8 cellular contexts compared by ENCODE assay signal in the genomic region with DNA sequence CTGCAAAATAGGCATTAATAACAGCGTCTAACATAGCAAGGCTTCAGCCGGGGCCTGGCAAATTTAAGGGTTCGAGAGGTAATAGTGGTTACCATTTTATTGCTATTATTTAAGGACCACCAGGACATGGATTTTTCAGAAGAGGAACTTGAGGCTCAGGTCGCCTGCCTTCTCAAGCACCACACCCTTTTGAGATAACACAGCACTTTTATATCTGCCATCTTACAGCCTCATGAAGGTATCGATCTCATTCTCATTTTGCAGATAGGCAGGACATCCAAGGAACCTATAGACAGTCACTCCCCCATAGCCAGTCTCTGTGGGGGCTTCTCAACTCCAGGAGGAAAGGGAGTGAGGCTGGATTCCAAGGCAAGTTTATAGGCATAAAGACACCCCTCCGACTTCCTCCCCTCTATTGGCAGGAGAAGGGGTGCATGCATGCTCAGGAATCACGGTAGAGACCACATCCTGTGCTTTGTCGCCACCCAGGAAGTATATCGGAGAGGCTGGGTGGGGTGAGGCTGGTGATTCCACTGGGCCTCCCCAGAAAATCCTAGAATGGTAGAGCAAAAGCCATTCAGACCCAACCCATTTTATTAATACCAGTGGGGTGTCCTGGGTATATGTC. TPM values are rescaled to one million over a fixed set of nuclear protein-coding genes. Genes with fewer than 3 reads are reported as not detected.
A peak's percentile ranks its signal among the peaks of the same experiment; 100 is the strongest.
DNase-seq lines count a peak whose midpoint lies in the region; TF ChIP-seq lines count a peak whose summit lies in the region.

No MANE protein-coding gene starts in this region.

- peak overlapping the region; percentile 100 for H3K9ac ChIP-seq in adipocyte (ENCODE audit: low read length)

- no peak for TF ChIP-seq CTCF in NB4 (IDR thresholded peaks at IDR 0.05; ENCODE audit: low read depth, low read length)

- no peaks in the 10 kb centered on the region for H3K27me3 ChIP-seq in adipocyte (replicated peaks; ENCODE audit: control insufficient read depth, insufficient read depth, low read length)

- no peak for TF ChIP-seq POLR2A in NB4 (IDR thresholded peaks at IDR 0.05; ENCODE audit: extremely low read depth, insufficient read length)

- H3K4me1 ChIP-seq in adipocyte (ENCODE audit: control insufficient read depth, insufficient read depth, low read length) = peaks cover 69% of the 10 kb centered on the region

- peaks cover 35% of the 10 kb centered on the region for H3K36me3 ChIP-seq in adipocyte (ENCODE audit: control insufficient read depth, insufficient read depth, low read length, severe bottlenecking)

- H3K9me3 ChIP-seq in adipocyte (ENCODE audit: control insufficient read depth, low read length) = no peaks in the 10 kb centered on the region

- peak; percentile 32 to 33 for DNase-seq in stimulated activated CD4-positive, alpha-beta T cell treated with anti-CD3 and anti-CD28 coated beads, Interleukin-12 subunit alpha, Interleukin-12 subunit beta, amount 100 ng/mL, for 24 hours (ENCODE audit: low read depth in 2 of 2)
- DNase-seq in stimulated activated CD4-positive, alpha-beta T cell treated with anti-CD3 and anti-CD28 coated beads, Interleukin-2, amount 100 ng/mL, for 48 hours = no peak
- DNase-seq in NB4 (ENCODE audit: low read depth) (peak; percentile 76), adipocyte (ENCODE audit: low read depth) (no peak), myocyte (ENCODE audit: low read depth) (peak; percentile 21), putamen (ENCODE audit: low spot score) (no peak), SK-N-DZ (ENCODE audit: low spot score) (no peak), GM19238 (ENCODE audit: insufficient read length, low spot score) (no peak)

- H3K4me3 ChIP-seq in NB4 (ENCODE audit: low read depth, low read length) (peak overlapping the region; percentile 78), adipocyte (ENCODE audit: low read length) (peak overlapping the region; percentile 99)

RNA-seq across cellular contexts. Expression of gene ANXA6, which starts 2.3 kb away (rescaled TPM):
- 591 and 661 TPM in 2 replicates for total RNA-seq in myocyte
- 596 TPM for polyA plus RNA-seq in myocyte (2012)
- 82.5 and 86.8 TPM in 2 replicates for polyA plus RNA-seq in SK-N-DZ (2014; cell fraction: cytosol; rRNA removed)
- polyA plus RNA-seq in SK-N-DZ (2014; cell fraction: nucleus; rRNA removed) = 62.4 and 66.7 TPM in 2 replicates

Comparison
In these comparisons a context has a peak if more than half of its experiments do, and no peak if none do; other contexts are left out.
1. DNase-seq: peak in stimulated activated CD4-positive, alpha-beta T cell treated with anti-CD3 and anti-CD28 coated beads, Interleukin-12 subunit alpha, Interleukin-12 subunit beta, amount 100 ng/mL, for 24 hours (2 of 2), NB4 (single experiment) and myocyte (single experiment); none in stimulated activated CD4-positive, alpha-beta T cell treated with anti-CD3 and anti-CD28 coated beads, Interleukin-2, amount 100 ng/mL, for 48 hours (0 of 2), adipocyte (single experiment), putamen (single experiment), SK-N-DZ (single experiment) and GM19238 (single experiment).